In the genomic region with DNA sequence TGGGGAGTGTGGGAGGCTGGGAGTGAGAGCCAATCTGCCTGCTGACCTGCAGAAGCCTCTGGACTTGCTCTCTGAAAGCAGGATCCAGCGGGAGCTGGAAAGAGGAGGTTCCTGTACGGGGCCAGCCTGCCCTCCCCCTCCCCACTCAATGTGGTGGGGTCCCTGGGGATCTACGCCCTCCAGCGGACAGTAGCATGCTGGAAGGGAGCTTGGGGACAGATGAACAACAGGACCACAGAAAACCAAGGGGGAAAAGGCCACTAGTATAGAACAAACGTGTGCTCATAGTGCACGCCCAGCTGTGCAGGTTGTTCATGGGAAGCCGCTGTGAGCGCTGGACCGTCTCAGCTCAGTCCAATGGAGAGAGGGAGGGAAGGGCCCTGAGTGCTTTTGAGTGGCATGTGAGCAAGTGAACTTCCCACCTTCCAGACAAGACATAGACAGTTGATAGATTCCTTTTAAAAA, we compare ENCODE assay signal across 3 cellular contexts.
A peak's percentile ranks its signal among the peaks of the same experiment; 100 is the strongest.
TF ChIP-seq lines count a peak whose summit lies in the region.

No MANE protein-coding gene starts in this region.

TF ChIP-seq in A549, 52 proteins besides CTCF, POLR2A, EP300 and RAD21 (continued from another document):
- TF ChIP-seq, protein P1, sequence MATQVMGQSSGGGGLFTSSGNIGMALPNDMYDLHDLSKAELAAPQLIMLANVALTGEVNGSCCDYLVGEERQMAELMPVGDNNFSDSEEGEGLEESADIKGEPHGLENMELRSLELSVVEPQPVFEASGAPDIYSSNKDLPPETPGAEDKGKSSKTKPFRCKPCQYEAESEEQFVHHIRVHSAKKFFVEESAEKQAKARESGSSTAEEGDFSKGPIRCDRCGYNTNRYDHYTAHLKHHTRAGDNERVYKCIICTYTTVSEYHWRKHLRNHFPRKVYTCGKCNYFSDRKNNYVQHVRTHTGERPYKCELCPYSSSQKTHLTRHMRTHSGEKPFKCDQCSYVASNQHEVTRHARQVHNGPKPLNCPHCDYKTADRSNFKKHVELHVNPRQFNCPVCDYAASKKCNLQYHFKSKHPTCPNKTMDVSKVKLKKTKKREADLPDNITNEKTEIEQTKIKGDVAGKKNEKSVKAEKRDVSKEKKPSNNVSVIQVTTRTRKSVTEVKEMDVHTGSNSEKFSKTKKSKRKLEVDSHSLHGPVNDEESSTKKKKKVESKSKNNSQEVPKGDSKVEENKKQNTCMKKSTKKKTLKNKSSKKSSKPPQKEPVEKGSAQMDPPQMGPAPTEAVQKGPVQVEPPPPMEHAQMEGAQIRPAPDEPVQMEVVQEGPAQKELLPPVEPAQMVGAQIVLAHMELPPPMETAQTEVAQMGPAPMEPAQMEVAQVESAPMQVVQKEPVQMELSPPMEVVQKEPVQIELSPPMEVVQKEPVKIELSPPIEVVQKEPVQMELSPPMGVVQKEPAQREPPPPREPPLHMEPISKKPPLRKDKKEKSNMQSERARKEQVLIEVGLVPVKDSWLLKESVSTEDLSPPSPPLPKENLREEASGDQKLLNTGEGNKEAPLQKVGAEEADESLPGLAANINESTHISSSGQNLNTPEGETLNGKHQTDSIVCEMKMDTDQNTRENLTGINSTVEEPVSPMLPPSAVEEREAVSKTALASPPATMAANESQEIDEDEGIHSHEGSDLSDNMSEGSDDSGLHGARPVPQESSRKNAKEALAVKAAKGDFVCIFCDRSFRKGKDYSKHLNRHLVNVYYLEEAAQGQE (IDR thresholded peaks at IDR 0.05): no peak
- no peak for TF ChIP-seq PHF8 (IDR thresholded peaks at IDR 0.05; ENCODE audit: borderline replicate concordance, low read depth)
- TF ChIP-seq, protein P2, sequence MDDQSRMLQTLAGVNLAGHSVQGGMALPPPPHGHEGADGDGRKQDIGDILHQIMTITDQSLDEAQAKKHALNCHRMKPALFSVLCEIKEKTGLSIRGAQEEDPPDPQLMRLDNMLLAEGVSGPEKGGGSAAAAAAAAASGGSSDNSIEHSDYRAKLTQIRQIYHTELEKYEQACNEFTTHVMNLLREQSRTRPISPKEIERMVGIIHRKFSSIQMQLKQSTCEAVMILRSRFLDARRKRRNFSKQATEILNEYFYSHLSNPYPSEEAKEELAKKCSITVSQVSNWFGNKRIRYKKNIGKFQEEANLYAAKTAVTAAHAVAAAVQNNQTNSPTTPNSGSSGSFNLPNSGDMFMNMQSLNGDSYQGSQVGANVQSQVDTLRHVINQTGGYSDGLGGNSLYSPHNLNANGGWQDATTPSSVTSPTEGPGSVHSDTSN (IDR thresholded peaks at IDR 0.05): no peak
- TF ChIP-seq RARB (CRISPR knock-in tag; IDR thresholded peaks at IDR 0.05): no peak
- TF ChIP-seq, protein P3, sequence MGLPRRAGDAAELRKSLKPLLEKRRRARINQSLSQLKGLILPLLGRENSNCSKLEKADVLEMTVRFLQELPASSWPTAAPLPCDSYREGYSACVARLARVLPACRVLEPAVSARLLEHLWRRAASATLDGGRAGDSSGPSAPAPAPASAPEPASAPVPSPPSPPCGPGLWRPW (IDR thresholded peaks at IDR 0.05): no peak
- TF ChIP-seq KDM5A (IDR thresholded peaks at IDR 0.05): no peak
- TF ChIP-seq CHD2 (IDR thresholded peaks at IDR 0.05; ENCODE audit: low read length, partially characterized antibody): no peak
- no peak for TF ChIP-seq SREBF2 (IDR thresholded peaks at IDR 0.05)
- TF ChIP-seq BHLHE40 (IDR thresholded peaks at IDR 0.05; ENCODE audit: low read depth, low read length): no peak
- TF ChIP-seq ZFP36 (IDR thresholded peaks at IDR 0.05; ENCODE audit: borderline replicate concordance, partially characterized antibody): no peak

TF ChIP-seq in GM23338, 12 proteins besides CTCF, POLR2A, EP300 and RAD21 (continued from another document and continues in another):
- TF ChIP-seq, protein P1 (IDR thresholded peaks at IDR 0.05; ENCODE audit: unreplicated experiment): no peak
- TF ChIP-seq EZH2phosphoT487 (IDR thresholded peaks at IDR 0.05; ENCODE audit: unreplicated experiment) (peak; percentile 47), ZNF331 (CRISPR knock-in tag; IDR thresholded peaks at IDR 0.05; ENCODE audit: low read depth) (no peak)

TF ChIP-seq in WTC11, 78 proteins besides CTCF, POLR2A, EP300 and RAD21 (continued from another document):
- TF ChIP-seq, protein P4, sequence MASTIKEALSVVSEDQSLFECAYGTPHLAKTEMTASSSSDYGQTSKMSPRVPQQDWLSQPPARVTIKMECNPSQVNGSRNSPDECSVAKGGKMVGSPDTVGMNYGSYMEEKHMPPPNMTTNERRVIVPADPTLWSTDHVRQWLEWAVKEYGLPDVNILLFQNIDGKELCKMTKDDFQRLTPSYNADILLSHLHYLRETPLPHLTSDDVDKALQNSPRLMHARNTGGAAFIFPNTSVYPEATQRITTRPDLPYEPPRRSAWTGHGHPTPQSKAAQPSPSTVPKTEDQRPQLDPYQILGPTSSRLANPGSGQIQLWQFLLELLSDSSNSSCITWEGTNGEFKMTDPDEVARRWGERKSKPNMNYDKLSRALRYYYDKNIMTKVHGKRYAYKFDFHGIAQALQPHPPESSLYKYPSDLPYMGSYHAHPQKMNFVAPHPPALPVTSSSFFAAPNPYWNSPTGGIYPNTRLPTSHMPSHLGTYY (CRISPR knock-in tag; IDR thresholded peaks at IDR 0.05): no peak
- TF ChIP-seq, protein P5, sequence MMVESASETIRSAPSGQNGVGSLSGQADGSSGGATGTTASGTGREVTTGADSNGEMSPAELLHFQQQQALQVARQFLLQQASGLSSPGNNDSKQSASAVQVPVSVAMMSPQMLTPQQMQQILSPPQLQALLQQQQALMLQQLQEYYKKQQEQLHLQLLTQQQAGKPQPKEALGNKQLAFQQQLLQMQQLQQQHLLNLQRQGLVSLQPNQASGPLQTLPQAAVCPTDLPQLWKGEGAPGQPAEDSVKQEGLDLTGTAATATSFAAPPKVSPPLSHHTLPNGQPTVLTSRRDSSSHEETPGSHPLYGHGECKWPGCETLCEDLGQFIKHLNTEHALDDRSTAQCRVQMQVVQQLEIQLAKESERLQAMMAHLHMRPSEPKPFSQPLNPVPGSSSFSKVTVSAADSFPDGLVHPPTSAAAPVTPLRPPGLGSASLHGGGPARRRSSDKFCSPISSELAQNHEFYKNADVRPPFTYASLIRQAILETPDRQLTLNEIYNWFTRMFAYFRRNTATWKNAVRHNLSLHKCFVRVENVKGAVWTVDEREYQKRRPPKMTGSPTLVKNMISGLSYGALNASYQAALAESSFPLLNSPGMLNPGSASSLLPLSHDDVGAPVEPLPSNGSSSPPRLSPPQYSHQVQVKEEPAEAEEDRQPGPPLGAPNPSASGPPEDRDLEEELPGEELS (CRISPR knock-in tag; IDR thresholded peaks at IDR 0.05): no peak
- TF ChIP-seq ZNF263 (CRISPR knock-in tag; IDR thresholded peaks at IDR 0.05; ENCODE audit: low read depth) (no peak), CBFB (CRISPR knock-in tag; IDR thresholded peaks at IDR 0.05; ENCODE audit: low read depth) (no peak), NR3C1 (CRISPR knock-in tag; conservative IDR thresholded peaks at IDR 0.05; ENCODE audit: low read depth) (no peak)
- TF ChIP-seq, protein P6, sequence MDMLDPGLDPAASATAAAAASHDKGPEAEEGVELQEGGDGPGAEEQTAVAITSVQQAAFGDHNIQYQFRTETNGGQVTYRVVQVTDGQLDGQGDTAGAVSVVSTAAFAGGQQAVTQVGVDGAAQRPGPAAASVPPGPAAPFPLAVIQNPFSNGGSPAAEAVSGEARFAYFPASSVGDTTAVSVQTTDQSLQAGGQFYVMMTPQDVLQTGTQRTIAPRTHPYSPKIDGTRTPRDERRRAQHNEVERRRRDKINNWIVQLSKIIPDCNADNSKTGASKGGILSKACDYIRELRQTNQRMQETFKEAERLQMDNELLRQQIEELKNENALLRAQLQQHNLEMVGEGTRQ (CRISPR knock-in tag; IDR thresholded peaks at IDR 0.05): no peak
